ENCODE assay signal across 8 cellular contexts in genomic region chr11:71453021-71453910, GRCh38. TPM values are rescaled to one million over a fixed set of nuclear protein-coding genes. Genes with fewer than 3 reads are reported as not detected.
A peak's percentile ranks its signal among the peaks of the same experiment; 100 is the strongest.
DNase-seq lines count a peak whose midpoint lies in the region; ATAC-seq and TF ChIP-seq lines count a peak whose summit lies in the region.

TSS of gene NADSYN1 (plus strand) at chr11:71453203. CDS start at chr11:71453297, 94 bp downstream.

- H3K9me3 ChIP-seq in gastroesophageal sphincter, result no peaks in the 10 kb centered on the region

- peak within 1 kb of the TSS; percentile 90 for H3K27ac Mint-ChIP-seq in activated naive CD4-positive, alpha-beta T cell treated with anti-CD3 and anti-CD28 coated beads for 36 hours

- H3K27me3 Mint-ChIP-seq in activated naive CD4-positive, alpha-beta T cell treated with anti-CD3 and anti-CD28 coated beads for 36 hours (ENCODE audit: low read depth), result no peaks in the 10 kb centered on the region

- intact Hi-C loops in activated naive CD4-positive, alpha-beta T cell treated with anti-CD3 and anti-CD28 coated beads for 36 hours (cut with micrococcal nuclease), result loop anchor here (1.0 to 5.0 kb wide), 3 partner anchors 109 to 1251 kb away; partner anchors contain the start of genes ANAPC15 and FADD

- H3K4me3 Mint-ChIP-seq in activated naive CD4-positive, alpha-beta T cell treated with anti-CD3 and anti-CD28 coated beads for 36 hours, result peak within 1 kb of the TSS; percentile 90

- TF ChIP-seq CTCF in NB4 (IDR thresholded peaks at IDR 0.05; ENCODE audit: low read depth, low read length) (no peak), gastroesophageal sphincter (IDR thresholded peaks at IDR 0.05) (no peak)

- CTCF ChIA-PET in activated naive CD4-positive, alpha-beta T cell treated with anti-CD3 and anti-CD28 coated beads for 36 hours (lab: Charles Lee), result no interaction called here

- peak; percentile 94 for DNase-seq in EH (ENCODE audit: low read depth)
- DNase-seq in HCEC 1CT, result peak; percentile 95
- DNase-seq in NB4 (ENCODE audit: low read depth), result peak; percentile 95
- peak; percentile 90 for DNase-seq in SK-N-DZ (ENCODE audit: low spot score)
- DNase-seq in activated naive CD4-positive, alpha-beta T cell treated with anti-CD3 and anti-CD28 coated beads for 36 hours, result peak; percentile 96
- peak; percentile 43 for DNase-seq in non-pigmented ciliary epithelial cell (ENCODE audit: low read depth)
- DNase-seq in substantia nigra (lab: John Stamatoyannopoulos, UW), result peak; percentile 77 to 99 (median 95)

- H3K27ac ChIP-seq in gastroesophageal sphincter, result peak within 1 kb of the TSS; percentile 70 to 91 (median 80)
- peak within 1 kb of the TSS; percentile 87 for H3K27ac ChIP-seq in substantia nigra (ENCODE audit: low read depth, low read length, poor library complexity, severe bottlenecking)

- peaks cover 0 to 35% of the 10 kb centered on the region in 2 donors for H3K36me3 ChIP-seq in gastroesophageal sphincter

- TF ChIP-seq POLR2A in NB4 (IDR thresholded peaks at IDR 0.05; ENCODE audit: extremely low read depth, insufficient read length) (peak; percentile 79), gastroesophageal sphincter (IDR thresholded peaks at IDR 0.05) (peak; percentile 50 to 76)

- H3K4me1 ChIP-seq in gastroesophageal sphincter, result peaks cover 0 to 55% (median 16%) of the 10 kb centered on the region in 3 donors

- peaks cover 25% of the 10 kb centered on the region for H3K36me3 Mint-ChIP-seq in activated naive CD4-positive, alpha-beta T cell treated with anti-CD3 and anti-CD28 coated beads for 36 hours (ENCODE audit: low read depth)

- TF ChIP-seq EP300 in gastroesophageal sphincter (IDR thresholded peaks at IDR 0.05), result no peak

- 2 to 3% methylated on average over 12 to 13 of the region's 63 CpGs for WGBS in gastroesophageal sphincter (ENCODE audit: low coverage in 1 of 2), 2 donors

- H3K27me3 ChIP-seq in gastroesophageal sphincter, result no peaks in the 10 kb centered on the region

- ATAC-seq in gastroesophageal sphincter, result peak; percentile 93

- peaks cover 46% of the 10 kb centered on the region for H3K4me1 Mint-ChIP-seq in activated naive CD4-positive, alpha-beta T cell treated with anti-CD3 and anti-CD28 coated beads for 36 hours (ENCODE audit: low read depth)

- H3K4me3 ChIP-seq in NB4 (ENCODE audit: low read depth, low read length), result peak within 1 kb of the TSS; percentile 82
- peak within 1 kb of the TSS; percentile 71 to 93 for H3K4me3 ChIP-seq in gastroesophageal sphincter

- no peaks in the 10 kb centered on the region for H3K9me3 Mint-ChIP-seq in activated naive CD4-positive, alpha-beta T cell treated with anti-CD3 and anti-CD28 coated beads for 36 hours

RNA-seq across cellular contexts. Expression of gene NADSYN1, which starts in this region (rescaled TPM):
- 26.1 and 28.1 TPM in 2 replicates for polyA plus RNA-seq in SK-N-DZ (2014; cell fraction: cytosol; rRNA removed)
- polyA plus RNA-seq in SK-N-DZ (2014; cell fraction: nucleus; rRNA removed), result 134 and 192 TPM in 2 replicates
- 10 to 100 TPM; 76.6 to 78.9 TPM for total RNA-seq in activated naive CD4-positive, alpha-beta T cell treated with anti-CD3 and anti-CD28 coated beads for 36 hours
- 10 to 100 TPM; 21.6 to 62.0 (median 41.8) TPM for total RNA-seq in gastroesophageal sphincter

Comparison
In these comparisons a context has a peak if more than half of its experiments do, and no peak if none do; other contexts are left out.
1. Peak in every context shown above with its lines: DNase-seq, ATAC-seq, H3K4me3 ChIP-seq and H3K27ac ChIP-seq.
2. DNase-seq: peak in every context shown above with its lines; median percentile 96 in activated naive CD4-positive, alpha-beta T cell treated with anti-CD3 and anti-CD28 coated beads for 36 hours; 95 in HCEC 1CT; 95 in NB4; 95 in substantia nigra; 94 in EH; 90 in SK-N-DZ; 43 in non-pigmented ciliary epithelial cell.